29 cellular contexts compared by ENCODE assay signal in the genomic region with DNA sequence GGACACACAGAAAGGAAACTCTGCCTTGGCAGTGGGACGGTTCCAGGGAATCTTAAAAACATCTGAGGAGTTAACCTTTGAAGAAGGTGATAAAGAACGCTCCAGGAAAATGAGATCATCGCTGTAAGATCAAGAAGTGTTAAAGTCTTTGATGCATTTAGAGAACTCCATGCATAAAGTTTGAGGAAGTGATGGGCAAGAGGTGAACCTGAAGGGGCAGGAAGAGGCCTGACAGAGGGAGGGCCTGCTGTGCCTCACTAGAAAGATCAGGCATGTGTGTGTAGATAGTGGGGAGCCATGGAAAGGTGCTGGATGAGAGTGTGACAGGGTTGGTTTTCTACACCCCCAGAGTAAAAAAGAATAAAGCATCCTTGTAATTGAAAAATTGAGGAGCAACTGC.
"Had no signal": no experiment of that assay in that cellular context is flagged by ENCODE, and none has a peak within 500 bp of the region (broad histone marks: within the 10 kb centered on the region; RNA-seq: fewer than 3 reads in every experiment).

No MANE protein-coding gene starts in this region.

- DNase-seq: activated B cell treated with CpG ODN at 0.5 μM for 24 hours; activated CD4-positive, alpha-beta memory T cell treated with anti-CD3 and anti-CD28 coated beads for 36 hours; activated CD4-positive, alpha-beta T cell treated with anti-CD3 and anti-CD28 coated beads for 4 hours; activated CD4-positive, alpha-beta T cell treated with anti-CD3 and anti-CD28 coated beads, Interleukin-2, amount 10 ng/mL, durations not matched to agents 24 days and 14 days; activated CD4-positive, alpha-beta T cell treated with anti-CD3 and anti-CD28 coated beads, Interleukin-2, amount 50 U/mL, for 1 hour; activated CD4-positive, alpha-beta T cell treated with anti-CD3 and anti-CD28 coated beads, Interleukin-2, amount 50 U/mL, for 4 hours; activated CD4-positive, CD25-positive, alpha-beta regulatory T cell treated with anti-CD3 and anti-CD28 coated beads, Interleukin-2, amount 50 U/mL, for 72 hours; activated CD8-positive, alpha-beta memory T cell treated with anti-CD3 and anti-CD28 coated beads, Interleukin-2, amount 50 U/mL, for 4 hours; activated CD8-positive, alpha-beta T cell treated with anti-CD3 and anti-CD28 coated beads for 36 hours; activated effector memory CD4-positive, alpha-beta T cell treated with anti-CD3 and anti-CD28 coated beads, Interleukin-2, amount 50 U/mL, for 16 hours; activated gamma-delta T cell treated with Interleukin-2 at 50 U/mL for 16 hours; activated naive CD4-positive, alpha-beta T cell; activated naive CD4-positive, alpha-beta T cell treated with anti-CD3 and anti-CD28 coated beads for 36 hours; activated naive CD4-positive, alpha-beta T cell treated with anti-CD3 and anti-CD28 coated beads, Interleukin-2, amount 50 U/mL, for 16 hours; activated naive CD8-positive, alpha-beta T cell treated with anti-CD3 and anti-CD28 coated beads for 36 hours; activated T-cell treated with anti-CD3 and anti-CD28 coated beads for 4 hours; activated T-cell treated with anti-CD3 and anti-CD28 coated beads, Interleukin-2, amount 50 U/mL, for 1 hour; activated T-cell treated with anti-CD3 and anti-CD28 coated beads, Interleukin-2, amount 50 U/mL, for 4 hours; activated T-cell treated with anti-CD3 and anti-CD28 coated beads, Interleukin-2, amount 50 U/mL, for 72 hours; adrenal gland; amniotic stem cell; aorta; body of pancreas; brain microvascular endothelial cell; central memory CD4-positive, alpha-beta T cell; T-helper 1 cell; T-helper 2 cell; T-helper 9 cell had no signal

- H3K4me3 ChIP-seq: adrenal gland, body of pancreas, breast epithelium had no signal
